26 cellular contexts compared by ENCODE assay signal in the genomic region with DNA sequence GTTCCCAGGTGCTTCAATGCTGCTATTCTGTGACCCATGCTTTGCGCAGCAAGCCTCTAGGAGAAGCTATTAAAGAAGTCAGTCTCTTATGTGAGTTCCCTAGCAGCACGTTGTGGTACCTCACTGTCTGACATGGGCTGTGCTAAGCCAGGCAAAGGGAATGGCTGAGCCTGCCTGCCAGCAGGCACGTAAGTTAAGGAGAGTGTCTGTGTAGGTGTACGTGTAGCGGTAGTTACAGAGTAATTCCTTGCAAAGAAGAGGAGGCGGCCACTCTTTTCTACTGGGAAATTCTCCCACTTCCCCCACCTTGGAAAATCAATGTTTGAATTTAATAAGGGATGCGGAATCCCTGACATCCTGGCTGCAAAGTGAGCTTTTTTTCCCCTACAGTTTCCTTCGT.
"Had no signal": no experiment of that assay in that cellular context is flagged by ENCODE, and none has a peak within 500 bp of the region (broad histone marks: within the 10 kb centered on the region; RNA-seq: fewer than 3 reads in every experiment).

No MANE protein-coding gene starts in this region.

- H3K27ac ChIP-seq: ascending aorta, cardiac muscle cell, WERI-Rb-1 had no signal

- H3K27me3 ChIP-seq: ascending aorta, cardiac muscle cell had no signal

- H3K4me3 ChIP-seq: ascending aorta, cardiac muscle cell had no signal

- H3K9me3 ChIP-seq: ascending aorta had no signal

- DNase-seq: activated CD4-positive, alpha-beta memory T cell treated with anti-CD3 and anti-CD28 coated beads for 36 hours; activated CD4-positive, alpha-beta T cell treated with anti-CD3 and anti-CD28 coated beads for 1 hour; activated CD4-positive, alpha-beta T cell treated with anti-CD3 and anti-CD28 coated beads for 36 hours; activated CD4-positive, alpha-beta T cell treated with anti-CD3 and anti-CD28 coated beads for 48 hours; activated CD4-positive, alpha-beta T cell treated with anti-CD3 and anti-CD28 coated beads, Interleukin-2, amount 10 ng/mL, durations not matched to agents 7 days and 5 days; activated CD4-positive, CD25-positive, alpha-beta regulatory T cell; activated CD8-positive, alpha-beta memory T cell treated with anti-CD3 and anti-CD28 coated beads, Interleukin-2, amount 10 ng/mL, durations not matched to agents 7 days and 5 days; activated CD8-positive, alpha-beta memory T cell treated with anti-CD3 and anti-CD28 coated beads, Interleukin-2, amount 50 U/mL, for 48 hours; activated CD8-positive, alpha-beta T cell treated with anti-CD3 and anti-CD28 coated beads for 36 hours; activated effector memory CD4-positive, alpha-beta T cell treated with Interleukin-2 at 50 U/mL for 16 hours; activated gamma-delta T cell; activated naive CD4-positive, alpha-beta T cell treated with anti-CD3 and anti-CD28 coated beads, Interleukin-2, amount 10 ng/mL, durations not matched to agents 7 days and 5 days; activated naive CD4-positive, alpha-beta T cell treated with Interleukin-2 at 50 U/mL for 16 hours; activated naive CD8-positive, alpha-beta T cell treated with anti-CD3 and anti-CD28 coated beads, Interleukin-2, amount 10 ng/mL, durations not matched to agents 7 days and 5 days; activated naive CD8-positive, alpha-beta T cell treated with anti-CD3 and anti-CD28 coated beads, Interleukin-2, amount 50 U/mL, for 24 hours; activated T-cell treated with anti-CD3 and anti-CD28 coated beads, Interleukin-2, amount 50 U/mL, for 24 hours; activated T-cell treated with anti-CD3 and anti-CD28 coated beads, Interleukin-2, amount 50 U/mL, for 48 hours; amygdala; anterior cingulate cortex; cerebellar nuclear complex; T-helper 1 cell; T-helper 2 cell; T-helper 9 cell; WERI-Rb-1 had no signal

- H3K36me3 ChIP-seq: ascending aorta, cardiac muscle cell had no signal

- H3K4me1 ChIP-seq: ascending aorta had no signal
